Comparison of ENCODE assay signal across 13 cellular contexts in the genomic region with DNA sequence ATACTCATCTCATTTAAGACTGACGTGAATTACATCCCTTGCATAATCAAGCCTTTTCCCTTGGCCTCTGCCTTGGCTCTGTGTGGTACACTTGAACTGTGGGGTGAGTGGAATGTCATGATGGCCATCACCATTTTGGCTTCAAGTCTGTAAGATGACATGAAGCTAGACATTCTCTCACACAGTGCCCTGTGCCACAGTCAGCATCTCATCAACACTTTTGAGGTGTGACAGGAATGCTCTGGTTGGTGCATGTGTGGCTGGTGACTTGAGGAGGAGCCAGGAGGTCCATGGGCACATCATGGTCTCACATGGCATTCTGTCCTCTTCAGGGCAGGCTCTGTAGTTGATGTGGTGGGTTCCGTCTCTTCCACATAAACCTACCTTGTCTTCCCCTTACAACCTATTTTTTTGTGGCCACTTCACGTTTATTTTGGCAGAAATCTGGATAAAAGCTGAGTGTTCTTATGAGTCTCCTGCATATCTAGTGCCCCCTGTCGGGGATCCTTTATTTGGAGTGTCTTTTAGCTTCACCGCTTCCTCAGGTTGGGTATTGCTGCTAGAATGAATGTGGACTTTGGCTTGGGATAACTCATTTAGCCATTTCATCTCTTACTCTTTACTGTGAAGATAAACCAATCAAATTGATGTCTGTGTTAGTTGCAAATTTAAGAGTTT. TPM values are rescaled to one million over a fixed set of nuclear protein-coding genes. Genes with fewer than 3 reads are reported as not detected.
DNase-seq lines count a peak whose midpoint lies in the region; ATAC-seq, FAIRE-seq and TF ChIP-seq lines count a peak whose summit lies in the region.
"Had no signal": no experiment of that assay in that cellular context is flagged by ENCODE, and none has a peak within 500 bp of the region (broad histone marks: within the 10 kb centered on the region; RNA-seq: fewer than 3 reads in every experiment).

No MANE protein-coding gene starts in this region.

- H3K27me3 Mint-ChIP-seq in CD14-positive monocyte (ENCODE audit: low read depth in 3 of 3) (peaks cover 0 to 3% (median 0%) of the 10 kb centered on the region in 3 donors), HFFc6 (ENCODE audit: insufficient read depth) (no peaks in the 10 kb centered on the region)
- no peaks in the 10 kb centered on the region for H3K27me3 Mint-ChIP-seq in activated CD4-positive, alpha-beta memory T cell treated with anti-CD3 and anti-CD28 coated beads, Interleukin-2, amount 10 ng/mL, durations not matched to agents 7 days and 5 days

- H3K9me3 ChIP-seq in HepG2 (ENCODE audit: low read length), result no peaks in the 10 kb centered on the region

- H3K4me1 ChIP-seq in HepG2 (ENCODE audit: insufficient read depth, low read length), result peaks cover 100% of the 10 kb centered on the region

- peaks cover 0 to 2% (median 0%) of the 10 kb centered on the region in 7 donors for H3K9me3 Mint-ChIP-seq in CD14-positive monocyte
- peaks cover 5% of the 10 kb centered on the region; the same call in 1 of the 2 replicates for H3K9me3 Mint-ChIP-seq in HFFc6
- peaks cover 11% of the 10 kb centered on the region for H3K9me3 Mint-ChIP-seq in activated CD4-positive, alpha-beta memory T cell treated with anti-CD3 and anti-CD28 coated beads, Interleukin-2, amount 10 ng/mL, durations not matched to agents 7 days and 5 days

- ATAC-seq in HepG2 (peak; percentile 15; the same call in 1 of the 3 replicates), GM18870 (IDR thresholded peaks at IDR 0.05; ENCODE audit: unreplicated experiment) (no peak), HG02642 (IDR thresholded peaks at IDR 0.05; ENCODE audit: poor library complexity, unreplicated experiment) (no peak)

- no TSS peak for BruUV-seq in HepG2 (replicated peaks; lab: Mats Ljungman, UMichigan)

- H4K20me1 ChIP-seq in HepG2 (ENCODE audit: insufficient read depth, low read length), result peaks cover 94% of the 10 kb centered on the region

- TF ChIP-seq POLR2A in HepG2 (IDR thresholded peaks at IDR 0.05; ENCODE audit: insufficient read depth in 1 of 2, low read depth in 2 of 2, low read length in 2 of 2), result no peak

- 83% methylated on average over 5 of the region's 5 CpGs for WGBS in HepG2 (ENCODE audit: low lambda C conversion rate)

- peaks cover 90% of the 10 kb centered on the region for H3K4me1 Mint-ChIP-seq in CD14-positive monocyte
- H3K4me1 Mint-ChIP-seq in HFFc6 (ENCODE audit: low read depth), result peaks cover 80% of the 10 kb centered on the region
- H3K4me1 Mint-ChIP-seq in activated CD4-positive, alpha-beta memory T cell treated with anti-CD3 and anti-CD28 coated beads, Interleukin-2, amount 10 ng/mL, durations not matched to agents 7 days and 5 days, result peaks cover 81% of the 10 kb centered on the region

- POLR2A ChIA-PET in HepG2 (lab: Yijun Ruan, JAX), result interaction anchor here (1.6 kb wide), 1 partner anchor 26 kb away, joined by 3 read pairs; no protein-coding TSS in a partner anchor
- POLR2A ChIA-PET in activated CD4-positive, alpha-beta memory T cell treated with anti-CD3 and anti-CD28 coated beads, Interleukin-2, amount 10 ng/mL, durations not matched to agents 7 days and 5 days (lab: Charles Lee), result interaction anchor here (0.9 to 2.9 kb wide), 4 partner anchors 9 to 399 kb away, joined by 3 to 11 read pairs (median 7); no protein-coding TSS in a partner anchor

- no peaks in the 10 kb centered on the region for H3K27me3 ChIP-seq in HepG2 (ENCODE audit: control insufficient read depth in 1 of 2, insufficient read depth in 2 of 2, low read length in 2 of 2)

- H3K27ac Mint-ChIP-seq in CD14-positive monocyte (peak overlapping the region in 3 of 7 donors; percentile 25 to 77 (median 68)), HFFc6 (no peak overlapping the region)
- H3K27ac Mint-ChIP-seq in activated CD4-positive, alpha-beta memory T cell treated with anti-CD3 and anti-CD28 coated beads, Interleukin-2, amount 10 ng/mL, durations not matched to agents 7 days and 5 days, result no peak overlapping the region

- peaks cover 7 to 23% of the 10 kb centered on the region in 2 experiments; a peak in 4 of 5 replicates for H3K36me3 ChIP-seq in HepG2 (replicated peaks in 1 of 2; ENCODE audit: control insufficient read depth in 1 of 2, insufficient read depth in 2 of 2, low read length in 2 of 2)

- DNase-seq in CD14-positive monocyte (ENCODE audit: low spot score), result no peak
- DNase-seq in HFFc6, result no peak
- DNase-seq in astrocyte of the spinal cord (ENCODE audit: low read depth, low spot score), result no peak
- no peak for DNase-seq in HepG2 (ENCODE audit: low spot score)
- DNase-seq in stimulated activated naive CD4-positive, alpha-beta T cell treated with Interleukin-2 at 50 U/mL for 16 hours (lab: John Stamatoyannopoulos, UW), result no peak
- DNase-seq in activated CD4-positive, alpha-beta memory T cell treated with anti-CD3 and anti-CD28 coated beads, Interleukin-2, amount 10 ng/mL, durations not matched to agents 7 days and 5 days, result no peak
- DNase-seq: activated CD4-positive, CD25-positive, alpha-beta regulatory T cell; activated naive CD4-positive, alpha-beta T cell treated with anti-CD3 and anti-CD28 coated beads, Interleukin-2, amount 50 U/mL, for 16 hours; DMS153; effector memory CD4-positive, alpha-beta T cell; NCI-H1105 treated with DMSO at 0.1 percent for 48 hours had no signal

- TF ChIP-seq EP300 in HepG2 (IDR thresholded peaks at IDR 0.05; ENCODE audit: low read depth in 2 of 2, low read length in 2 of 2), result no peak
- TF ChIP-seq EP300 in HepG2 (CRISPR knock-in tag; IDR thresholded peaks at IDR 0.05; ENCODE audit: borderline replicate concordance), result no peak

- intact Hi-C loops in CD14-positive monocyte (cut with micrococcal nuclease), result no loop called here
- intact Hi-C loops in HepG2 (cut with micrococcal nuclease; ENCODE audit: unreplicated experiment), result no loop called here

- no peak overlapping the region for H3K4me3 ChIP-seq in astrocyte of the spinal cord (ENCODE audit: low read depth, low read length)
- H3K4me3 ChIP-seq in HepG2 (replicated peaks in 1 of 3; ENCODE audit: insufficient read depth in 1 of 3, low read depth in 2 of 3, low read length in 3 of 3), result no peak overlapping the region

- H2AFZ ChIP-seq in HepG2 (ENCODE audit: low read length), result no peak overlapping the region

- TF ChIP-seq RAD21 in HepG2 (CRISPR knock-in tag; IDR thresholded peaks at IDR 0.05), result no peak

- CTCF ChIA-PET in HepG2 (lab: Yijun Ruan, JAX; ENCODE audit: low intra/inter-chr PET ratio, low total read pairs), result no interaction called here
- CTCF ChIA-PET in activated CD4-positive, alpha-beta memory T cell treated with anti-CD3 and anti-CD28 coated beads, Interleukin-2, amount 10 ng/mL, durations not matched to agents 7 days and 5 days (lab: Charles Lee), result interaction anchor here (0.7 to 2.3 kb wide), 8 partner anchors 11 to 384 kb away, joined by 3 to 14 read pairs (median 3); no protein-coding TSS in a partner anchor

- no peak overlapping the region for H3K4me2 ChIP-seq in HepG2 (ENCODE audit: low read depth, low read length)

- in situ Hi-C loops in astrocyte of the spinal cord (cut with HindIII; ENCODE audit: low sequenced_read_pairs), result no loop called here
- in situ Hi-C loops in HepG2 (cut with HindIII; ENCODE audit: extremely low pct_ligation_motif_present, low pct_unique_long_range_greater_than_20kb), result no loop called here

- FAIRE-seq in HepG2 (lab: Jason Lieb, UNC), result no peak

- H3K27ac ChIP-seq in HepG2 (ENCODE audit: extremely low read length, insufficient read depth, low read length), result no peak overlapping the region

- peaks cover 100% of the 10 kb centered on the region for H3K79me2 ChIP-seq in HepG2 (ENCODE audit: insufficient read depth, low read length)

- TF ChIP-seq CTCF in CD14-positive monocyte (IDR thresholded peaks at IDR 0.05), result peak; percentile 41
- TF ChIP-seq CTCF in HFFc6 (IDR thresholded peaks at IDR 0.05), result peak; percentile 71
- TF ChIP-seq CTCF in astrocyte of the spinal cord (IDR thresholded peaks at IDR 0.05; ENCODE audit: low read depth, low read length), result peak; percentile 34
- 0 out of 2 replicates have a peak, but pooled peaks have one; percentile 15 for TF ChIP-seq CTCF in HepG2 (CRISPR knock-in tag; IDR thresholded peaks at IDR 0.05)

- no peak overlapping the region for H3K4me3 Mint-ChIP-seq in CD14-positive monocyte
- no peak overlapping the region for H3K4me3 Mint-ChIP-seq in HFFc6
- no peak overlapping the region for H3K4me3 Mint-ChIP-seq in activated CD4-positive, alpha-beta memory T cell treated with anti-CD3 and anti-CD28 coated beads, Interleukin-2, amount 10 ng/mL, durations not matched to agents 7 days and 5 days

- no peak overlapping the region for H3K9ac ChIP-seq in HepG2 (ENCODE audit: insufficient read depth, low read depth, low read length)

- H3K36me3 Mint-ChIP-seq in CD14-positive monocyte (peaks cover 8 to 14% of the 10 kb centered on the region in 2 donors), HFFc6 (ENCODE audit: low read depth) (peaks cover 29% of the 10 kb centered on the region)
- H3K36me3 Mint-ChIP-seq in activated CD4-positive, alpha-beta memory T cell treated with anti-CD3 and anti-CD28 coated beads, Interleukin-2, amount 10 ng/mL, durations not matched to agents 7 days and 5 days (ENCODE audit: low read depth), result peaks cover 44% of the 10 kb centered on the region

RNA-seq across cellular contexts. Expression of a gene that starts 28.1 kb away (rescaled TPM):
- 1 to 10 TPM; 5.3 to 8.7 TPM for polyA plus RNA-seq in CD14-positive monocyte
- total RNA-seq in HFFc6 (2021; fragmentation: NEBNext Ultra II Directional; extraction: Animal tissue kit (Norgen Biotek cat#: 25700)), result 100 to 1,000 TPM; 103 to 124 (median 121) TPM
- total RNA-seq in HepG2 (2016; rRNA removed; fragmentation: Illumina TruSeq; extraction: Trizol), result 264 and 301 TPM in 2 replicates
- 62.1 and 62.9 TPM in 2 replicates for total RNA-seq in HepG2 (2016; cell fraction: cytosol; rRNA removed; fragmentation: Illumina TruSeq; extraction: Trizol; ENCODE audit: low read depth)
- 264 and 269 TPM in 2 replicates for total RNA-seq in HepG2 (2016; cell fraction: insoluble cytoplasmic fraction; rRNA removed; fragmentation: Illumina TruSeq; extraction: Trizol)
- 200 and 238 TPM in 2 replicates for total RNA-seq in HepG2 (2016; cell fraction: membrane; rRNA removed; fragmentation: Illumina TruSeq; extraction: Trizol)
- total RNA-seq in HepG2 (2016; cell fraction: nucleus; rRNA removed; fragmentation: Illumina TruSeq; extraction: Trizol), result 292 and 308 TPM in 2 replicates
- polyA plus RNA-seq in HepG2 (2011; rRNA removed), result 101 and 105 TPM in 2 replicates
- 67.0 and 72.8 TPM in 2 replicates for polyA plus RNA-seq in HepG2 (2011; cell fraction: cytosol; rRNA removed)
- polyA plus RNA-seq in HepG2 (2011; cell fraction: nucleus; rRNA removed), result 261 and 287 TPM in 2 replicates
- polyA plus RNA-seq in HepG2 (2012), result 138 and 155 TPM in 2 replicates
- 48.8 and 52.9 TPM in 2 replicates for polyA plus RNA-seq in HepG2 (2016; cell fraction: cytosol; fragmentation: Illumina TruSeq; extraction: Trizol; ENCODE audit: low read depth)
- polyA plus RNA-seq in HepG2 (2016; cell fraction: insoluble cytoplasmic fraction; fragmentation: Illumina TruSeq; extraction: Trizol; ENCODE audit: low read depth), result 269 and 298 TPM in 2 replicates
- polyA plus RNA-seq in HepG2 (2016; cell fraction: membrane; fragmentation: Illumina TruSeq; extraction: Trizol; ENCODE audit: low read depth), result 137 and 163 TPM in 2 replicates
- polyA plus RNA-seq in HepG2 (2016; cell fraction: nucleus; fragmentation: Illumina TruSeq; extraction: Trizol; ENCODE audit: insufficient read depth, low read depth), result 298 and 312 TPM in 2 replicates
- polyA minus RNA-seq in HepG2 (2011; rRNA and poly(A)+ RNA removed; ENCODE audit: low replicate concordance), result 84.0 and 279 TPM in 2 replicates
- 99.4 and 99.7 TPM in 2 replicates for polyA minus RNA-seq in HepG2 (2011; cell fraction: cytosol; rRNA and poly(A)+ RNA removed)
- 680 and 703 TPM in 2 replicates for polyA minus RNA-seq in HepG2 (2011; cell fraction: nucleus; rRNA and poly(A)+ RNA removed)
- total RNA-seq in activated CD4-positive, alpha-beta memory T cell treated with anti-CD3 and anti-CD28 coated beads, Interleukin-2, amount 10 ng/mL, durations not matched to agents 7 days and 5 days, result 10 to 100 TPM; 71.6 to 77.5 TPM

Comparison
In these comparisons a context has a peak if more than half of its experiments do, and no peak if none do; other contexts are left out.
1. CTCF ChIP-seq: peak in every context shown above with its lines; median percentile 71 in HFFc6; 41 in CD14-positive monocyte; 34 in astrocyte of the spinal cord; 15 in HepG2.